In genomic region chr1:6108937-6109636, GRCh38 we compare ENCODE assay signal across 8 cellular contexts.
A peak's percentile ranks its signal among the peaks of the same experiment; 100 is the strongest.
DNase-seq lines count a peak whose midpoint lies in the region; TF ChIP-seq lines count a peak whose summit lies in the region.

No MANE protein-coding gene starts in this region.

- H3K4me2 ChIP-seq in neural cell (ENCODE audit: low read length) = no peak overlapping the region

- H3F3A ChIP-seq in neural cell (ENCODE audit: insufficient read depth, low read length, poor library complexity, severe bottlenecking) = no peaks in the 10 kb centered on the region

- H3K27ac ChIP-seq in RWPE1 (no peak overlapping the region), neural cell (ENCODE audit: low read length) (no peak overlapping the region)

- peak; percentile 30 for DNase-seq in SIG-M5 treated with dmso at 0.1 percent for 504 hours (lab: John Stamatoyannopoulos, UW; ENCODE audit: unreplicated experiment)
- no peak for DNase-seq in SIG-M5 (lab: John Stamatoyannopoulos, UW)
- DNase-seq in RWPE1 (ENCODE audit: low spot score) = peak; percentile 75
- DNase-seq in choroid plexus epithelial cell (ENCODE audit: low read depth) = peak; percentile 79
- no peak for DNase-seq in amniotic stem cell (lab: John Stamatoyannopoulos, UW)
- no peak for DNase-seq in GDM1 (lab: John Stamatoyannopoulos, UW)

- TF ChIP-seq CTCF in RWPE1 (conservative IDR thresholded peaks at IDR 0.05; ENCODE audit: low read depth) (peak; percentile 19; the same call in 1 of the 2 replicates), choroid plexus epithelial cell (conservative IDR thresholded peaks at IDR 0.05; ENCODE audit: low read depth, low read length) (peak; percentile 80), neural cell (IDR thresholded peaks at IDR 0.05; ENCODE audit: poor library complexity, severe bottlenecking) (no peak)

- H3K9me3 ChIP-seq in neural cell (ENCODE audit: low read length) = no peaks in the 10 kb centered on the region

- H2AFZ ChIP-seq in neural cell (ENCODE audit: low read depth, low read length) = no peak overlapping the region

- no peak overlapping the region for H3K4me3 ChIP-seq in choroid plexus epithelial cell (ENCODE audit: low read depth, low read length)
- no peak overlapping the region for H3K4me3 ChIP-seq in neural cell (ENCODE audit: low read length)

- TF ChIP-seq RAD21 in Ishikawa (IDR thresholded peaks at IDR 0.05; ENCODE audit: low read depth) = peak; percentile 78
- TF ChIP-seq RAD21 in neural cell (conservative IDR thresholded peaks at IDR 0.05) = peak; percentile 23

- no peaks in the 10 kb centered on the region for H3K27me3 ChIP-seq in neural cell (ENCODE audit: insufficient read depth, low read depth, low read length)

- H3K9me2 ChIP-seq in neural cell (ENCODE audit: insufficient read depth, low read length) = no peaks in the 10 kb centered on the region

- TF ChIP-seq EP300 in Ishikawa (IDR thresholded peaks at IDR 0.05; ENCODE audit: borderline replicate concordance) (no peak), neural cell (conservative IDR thresholded peaks at IDR 0.05; ENCODE audit: poor library complexity, severe bottlenecking) (no peak)

- H3K79me2 ChIP-seq in neural cell (replicated peaks; ENCODE audit: insufficient read depth, low read length) = no peaks in the 10 kb centered on the region

- H4K20me1 ChIP-seq in neural cell (ENCODE audit: insufficient read depth) = no peaks in the 10 kb centered on the region

- POLR2A ChIA-PET in RWPE1 (lab: Yijun Ruan, JAX; ENCODE audit: low non-redundant PET) = no interaction called here

- H3K36me3 ChIP-seq in neural cell (ENCODE audit: insufficient read depth, low read length) = no peaks in the 10 kb centered on the region

- CTCF ChIA-PET in RWPE1 (lab: Yijun Ruan, JAX) = interaction anchor here (0.5 to 1.4 kb wide), 21 partner anchors 14 to 138 kb away, joined by 3 to 13 read pairs (median 4); partner anchors contain the start of genes ICMT and RNF207

- no peak overlapping the region for H3K9ac ChIP-seq in neural cell (ENCODE audit: low read length)

TF ChIP-seq in Ishikawa, 13 proteins besides CTCF, POLR2A, EP300 and RAD21:
- TF ChIP-seq TAF1 (IDR thresholded peaks at IDR 0.05; ENCODE audit: low read depth) = no peak
- no peak for TF ChIP-seq REST (IDR thresholded peaks at IDR 0.05; ENCODE audit: low read depth)
- no peak for TF ChIP-seq TEAD4 (IDR thresholded peaks at IDR 0.05)
- TF ChIP-seq TCF12 (IDR thresholded peaks at IDR 0.05; ENCODE audit: low read depth) = no peak
- no peak for TF ChIP-seq USF1 (IDR thresholded peaks at IDR 0.05)
- TF ChIP-seq CEBPB (IDR thresholded peaks at IDR 0.05) = no peak
- TF ChIP-seq YY1 (IDR thresholded peaks at IDR 0.05; ENCODE audit: low read depth) = no peak
- TF ChIP-seq EGR1 (IDR thresholded peaks at IDR 0.05) = no peak
- TF ChIP-seq NFIC (IDR thresholded peaks at IDR 0.05) = no peak
- TF ChIP-seq CREB1 (IDR thresholded peaks at IDR 0.05; ENCODE audit: low read depth) = no peak
- no peak for TF ChIP-seq FOXM1 (IDR thresholded peaks at IDR 0.05; ENCODE audit: borderline replicate concordance, low read depth)
- no peak for TF ChIP-seq MAX (IDR thresholded peaks at IDR 0.05)
- no peak for TF ChIP-seq ZBTB7A (IDR thresholded peaks at IDR 0.05; ENCODE audit: low read depth)
TF ChIP-seq in Ishikawa: peak in this region for 0.

TF ChIP-seq in neural cell, 6 proteins besides CTCF, POLR2A, EP300 and RAD21:
- TF ChIP-seq TAF1 (IDR thresholded peaks at IDR 0.05; ENCODE audit: low read depth) (no peak), SMC3 (conservative IDR thresholded peaks at IDR 0.05; ENCODE audit: poor library complexity) (no peak), POLR2AphosphoS5 (IDR thresholded peaks at IDR 0.05) (no peak), REST (IDR thresholded peaks at IDR 0.05; ENCODE audit: borderline replicate concordance) (no peak), MXI1 (conservative IDR thresholded peaks at IDR 0.05; ENCODE audit: poor library complexity, severe bottlenecking) (no peak), EZH2 (IDR thresholded peaks at IDR 0.05; ENCODE audit: borderline replicate concordance, insufficient read depth, low read length, poor library complexity, severe bottlenecking) (no peak)

Comparison
In these comparisons a context has a peak if more than half of its experiments do, and no peak if none do; other contexts are left out.
1. DNase-seq: peak in SIG-M5 treated with dmso at 0.1 percent for 504 hours (single experiment), RWPE1 (single experiment) and choroid plexus epithelial cell (single experiment); none in SIG-M5 (single experiment), amniotic stem cell (single experiment) and GDM1 (single experiment).